Comparison of ENCODE assay signal across 16 cellular contexts in the genomic region with DNA sequence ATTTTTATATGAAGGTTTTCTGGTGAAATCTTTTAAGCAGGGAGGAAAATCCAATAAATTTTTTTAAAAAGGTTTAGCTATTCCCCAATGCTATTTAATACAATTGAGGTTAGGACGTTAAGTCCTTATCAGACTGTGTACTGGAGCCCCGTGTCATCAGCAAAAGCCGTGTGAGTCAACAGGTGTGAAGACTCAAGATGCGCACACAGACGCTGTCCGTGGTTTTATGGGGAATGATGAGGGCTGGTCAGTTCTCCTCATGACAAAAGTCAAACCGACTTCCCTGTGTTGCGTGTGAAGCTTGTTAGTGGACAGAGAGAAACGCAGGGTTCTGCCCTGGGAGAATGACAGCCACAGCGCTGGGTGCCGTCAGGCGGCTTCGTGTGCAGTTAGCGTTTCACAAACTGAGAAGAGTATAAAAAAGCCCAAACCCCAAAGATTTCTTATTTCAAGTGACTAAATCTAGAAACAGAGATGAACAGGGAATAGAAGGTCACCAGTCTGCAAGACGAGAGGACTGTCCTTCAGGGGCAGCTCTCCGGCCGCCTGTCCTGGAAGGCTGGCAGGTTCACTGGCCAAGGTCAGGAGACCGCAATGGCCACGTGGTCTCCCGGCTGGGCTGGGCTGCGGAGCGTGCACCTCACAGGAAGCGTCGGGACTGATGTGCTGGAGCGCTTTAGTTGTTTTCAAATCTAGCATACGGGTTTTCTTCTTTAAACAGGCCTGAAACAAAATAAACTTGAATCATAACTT. TPM values are rescaled to one million over a fixed set of nuclear protein-coding genes. Genes with fewer than 3 reads are reported as not detected.
DNase-seq lines count a peak whose midpoint lies in the region; ATAC-seq and TF ChIP-seq lines count a peak whose summit lies in the region.
"Had no signal": no experiment of that assay in that cellular context is flagged by ENCODE, and none has a peak within 500 bp of the region (broad histone marks: within the 10 kb centered on the region; RNA-seq: fewer than 3 reads in every experiment).

No MANE protein-coding gene starts in this region.

- ATAC-seq in T-cell (replicated peaks in 1 of 4) = peak in 1 of 4 experiments; percentile 3
- ATAC-seq in left lobe of liver = peak; percentile 31
- ATAC-seq in stimulated activated effector memory CD8-positive, alpha-beta T cell treated with anti-CD3 and anti-CD28 coated beads, Interleukin-12 subunit alpha, Interleukin-12 subunit beta, amount 100 ng/mL, for 72 hours = no peak
- no peak for ATAC-seq in GM18519 (IDR thresholded peaks at IDR 0.05; ENCODE audit: low FRiP score, unreplicated experiment)
- ATAC-seq: right cardiac atrium had no signal

- in situ Hi-C loops in KBM-7 (cut with MboI; ENCODE audit: low pct_unique_long_range_greater_than_20kb, low sequenced_read_pairs) = no loop called here

- no peak for TF ChIP-seq POLR2A in esophagus squamous epithelium (IDR thresholded peaks at IDR 0.05)

- H3K9me3 ChIP-seq in esophagus squamous epithelium = no peaks in the 10 kb centered on the region
- H3K9me3 ChIP-seq: neutrophil had no signal

- CTCF ChIA-PET in activated naive CD4-positive, alpha-beta T cell treated with anti-CD3 and anti-CD28 coated beads for 36 hours (lab: Charles Lee) = interaction anchor here (0.6 to 0.9 kb wide), 2 partner anchors 17 to 101 kb away, joined by 3 to 5 read pairs; no protein-coding TSS in a partner anchor
- CTCF ChIA-PET in T-cell (lab: Charles Lee) = no interaction called here

- no peak overlapping the region for H3K4me3 ChIP-seq in esophagus squamous epithelium
- H3K4me3 ChIP-seq: coronary artery had no signal

- H3K4me1 Mint-ChIP-seq in activated naive CD4-positive, alpha-beta T cell treated with anti-CD3 and anti-CD28 coated beads for 36 hours (ENCODE audit: low read depth) = peaks cover 54% of the 10 kb centered on the region
- peaks cover 47 to 60% (median 57%) of the 10 kb centered on the region in 3 donors for H3K4me1 Mint-ChIP-seq in T-cell
- peaks cover 32% of the 10 kb centered on the region for H3K4me1 Mint-ChIP-seq in stimulated activated effector memory CD8-positive, alpha-beta T cell treated with anti-CD3 and anti-CD28 coated beads, Interleukin-12 subunit alpha, Interleukin-12 subunit beta, amount 100 ng/mL, for 72 hours

- H3K27me3 ChIP-seq in esophagus squamous epithelium = peaks cover 0 to under 1% (median 0%) of the 10 kb centered on the region in 4 donors
- H3K27me3 ChIP-seq: neutrophil had no signal

- peaks cover 6 to 13% (median 9%) of the 10 kb centered on the region in 3 donors for H3K4me1 ChIP-seq in esophagus squamous epithelium

- 82 to 87% methylated on average over 19 of the region's 26 CpGs for WGBS in esophagus squamous epithelium, 2 donors

- H3K27me3 Mint-ChIP-seq in activated naive CD4-positive, alpha-beta T cell treated with anti-CD3 and anti-CD28 coated beads for 36 hours (ENCODE audit: low read depth) = no peaks in the 10 kb centered on the region
- H3K27me3 Mint-ChIP-seq in T-cell = no peaks in the 10 kb centered on the region

- peak overlapping the region; percentile 53 for H3K27ac Mint-ChIP-seq in activated naive CD4-positive, alpha-beta T cell treated with anti-CD3 and anti-CD28 coated beads for 36 hours
- peak overlapping the region; percentile 82 to 84 for H3K27ac Mint-ChIP-seq in T-cell
- H3K27ac Mint-ChIP-seq in stimulated activated effector memory CD8-positive, alpha-beta T cell treated with anti-CD3 and anti-CD28 coated beads, Interleukin-12 subunit alpha, Interleukin-12 subunit beta, amount 100 ng/mL, for 72 hours = peak overlapping the region; percentile 34

- no peak overlapping the region for H3K4me3 Mint-ChIP-seq in activated naive CD4-positive, alpha-beta T cell treated with anti-CD3 and anti-CD28 coated beads for 36 hours
- H3K4me3 Mint-ChIP-seq in T-cell = peak overlapping the region in 1 of 3 donors; percentile 45
- H3K4me3 Mint-ChIP-seq in stimulated activated effector memory CD8-positive, alpha-beta T cell treated with anti-CD3 and anti-CD28 coated beads, Interleukin-12 subunit alpha, Interleukin-12 subunit beta, amount 100 ng/mL, for 72 hours = no peak overlapping the region

- POLR2A ChIA-PET in T-cell (lab: Charles Lee) = no interaction called here

- H3K36me3 Mint-ChIP-seq in activated naive CD4-positive, alpha-beta T cell treated with anti-CD3 and anti-CD28 coated beads for 36 hours (ENCODE audit: low read depth) = peaks cover 34% of the 10 kb centered on the region
- peaks cover 28% of the 10 kb centered on the region for H3K36me3 Mint-ChIP-seq in T-cell
- peaks cover 81% of the 10 kb centered on the region for H3K36me3 Mint-ChIP-seq in stimulated activated effector memory CD8-positive, alpha-beta T cell treated with anti-CD3 and anti-CD28 coated beads, Interleukin-12 subunit alpha, Interleukin-12 subunit beta, amount 100 ng/mL, for 72 hours

- no peak overlapping the region for H3K27ac ChIP-seq in esophagus squamous epithelium
- H3K27ac ChIP-seq: coronary artery, neutrophil had no signal

- intact Hi-C loops in activated naive CD4-positive, alpha-beta T cell treated with anti-CD3 and anti-CD28 coated beads for 36 hours (cut with micrococcal nuclease) = no loop called here
- intact Hi-C loops in esophagus squamous epithelium (cut with DNase I) = no loop called here

- DNase-seq in activated naive CD4-positive, alpha-beta T cell treated with anti-CD3 and anti-CD28 coated beads for 36 hours = no peak
- DNase-seq in activated naive CD4-positive, alpha-beta T cell treated with Interleukin-2 at 50 U/mL for 16 hours = no peak
- DNase-seq in T-cell (no peak), left lobe of liver (ENCODE audit: low spot score) (no peak), esophagus squamous epithelium (lab: John Stamatoyannopoulos, UW) (no peak), KBM-7 (no peak)
- no peak for DNase-seq in stimulated activated effector memory CD8-positive, alpha-beta T cell treated with anti-CD3 and anti-CD28 coated beads, Interleukin-12 subunit alpha, Interleukin-12 subunit beta, amount 100 ng/mL, for 72 hours (ENCODE audit: low spot score in 2 of 2)
- DNase-seq: hippocampal formation, NCI-H1436 treated with DMSO at 0.1 percent for 48 hours, NCI-H2171 treated with DMSO at 0.1 percent for 48 hours, NCI-H774, trophoblast cell had no signal

- no peak for TF ChIP-seq CTCF in esophagus squamous epithelium (IDR thresholded peaks at IDR 0.05)

- H3K36me3 ChIP-seq in esophagus squamous epithelium = peaks cover 37 to 77% (median 39%) of the 10 kb centered on the region in 3 donors

- no peaks in the 10 kb centered on the region for H3K9me3 Mint-ChIP-seq in activated naive CD4-positive, alpha-beta T cell treated with anti-CD3 and anti-CD28 coated beads for 36 hours
- no peaks in the 10 kb centered on the region for H3K9me3 Mint-ChIP-seq in T-cell
- H3K9me3 Mint-ChIP-seq in stimulated activated effector memory CD8-positive, alpha-beta T cell treated with anti-CD3 and anti-CD28 coated beads, Interleukin-12 subunit alpha, Interleukin-12 subunit beta, amount 100 ng/mL, for 72 hours = no peaks in the 10 kb centered on the region

RNA-seq across cellular contexts. Expression of gene PTTG1IP, which starts 22.4 kb away (rescaled TPM):
- total RNA-seq in activated naive CD4-positive, alpha-beta T cell treated with anti-CD3 and anti-CD28 coated beads for 36 hours = 10 to 100 TPM; 37.6 to 38.5 TPM
- total RNA-seq in T-cell (10 to 100 TPM; 73.4 to 91.1 (median 90.2) TPM), left lobe of liver (73.9 TPM), esophagus squamous epithelium (100 to 1,000 TPM in 3 of 4 donors, 10 to 100 TPM in 1; 83.1 to 132 (median 114) TPM)

RNA-seq across cellular contexts. Expression of gene SUMO3, which starts 33.2 kb away (rescaled TPM):
- total RNA-seq in activated naive CD4-positive, alpha-beta T cell treated with anti-CD3 and anti-CD28 coated beads for 36 hours = 10 to 100 TPM; 87.1 to 94.7 TPM
- total RNA-seq in T-cell (10 to 100 TPM; 49.1 to 77.1 (median 53.7) TPM), left lobe of liver (32.2 TPM), esophagus squamous epithelium (10 to 100 TPM; 22.9 to 55.0 (median 46.5) TPM)

RNA-seq across cellular contexts. Expression of gene UBE2G2, which starts 49.5 kb away (rescaled TPM):
- 10 to 100 TPM; 94.0 to 95.2 TPM for total RNA-seq in activated naive CD4-positive, alpha-beta T cell treated with anti-CD3 and anti-CD28 coated beads for 36 hours
- total RNA-seq in T-cell = 100 to 1,000 TPM; 124 to 157 (median 134) TPM
- 43.4 TPM for total RNA-seq in left lobe of liver
- 10 to 100 TPM; 27.9 to 70.0 (median 51.1) TPM for total RNA-seq in esophagus squamous epithelium
